In the genomic region with DNA sequence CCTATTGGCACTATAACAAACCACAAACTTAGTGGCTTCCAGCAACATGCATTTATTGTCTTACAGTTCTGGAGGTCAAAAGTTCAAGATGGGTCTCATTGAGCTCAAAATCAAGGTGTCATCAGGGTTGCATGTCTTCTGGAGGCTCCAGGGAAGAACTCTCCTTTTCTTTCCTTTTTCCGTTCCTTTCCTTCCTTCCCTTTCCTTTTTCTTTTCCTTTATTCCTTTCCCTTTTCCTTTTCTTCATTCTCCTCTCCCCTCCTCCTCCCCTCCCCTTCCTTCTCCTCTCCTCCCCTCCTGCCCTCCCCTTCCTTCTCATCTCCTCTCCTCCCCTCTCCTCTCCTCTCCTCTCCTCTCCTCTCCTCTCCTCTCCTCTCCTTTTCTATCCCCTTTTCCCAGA, we compare ENCODE assay signal across 33 cellular contexts.
"Had no signal": no experiment of that assay in that cellular context is flagged by ENCODE, and none has a peak within 500 bp of the region (broad histone marks: within the 10 kb centered on the region; RNA-seq: fewer than 3 reads in every experiment).

No MANE protein-coding gene starts in this region.

- H3K27me3 ChIP-seq: adrenal gland, ascending aorta, body of pancreas, brain microvascular endothelial cell, breast epithelium, cardiac muscle cell had no signal

- H3K4me3 ChIP-seq: adrenal gland, ascending aorta, body of pancreas, breast epithelium, cardiac muscle cell had no signal

- H3K9me3 ChIP-seq: adrenal gland, ascending aorta, body of pancreas, breast epithelium had no signal

- H3K36me3 ChIP-seq: adrenal gland, ascending aorta, brain microvascular endothelial cell, breast epithelium, cardiac muscle cell had no signal

- ATAC-seq: activated naive CD4-positive, alpha-beta T cell treated with anti-CD3 and anti-CD28 coated beads, Interleukin-2, amount 50 U/mL, for 72 hours; activated naive CD8-positive, alpha-beta T cell treated with anti-CD3 and anti-CD28 coated beads, Interleukin-2, amount 50 U/mL, for 24 hours; activated T-cell treated with anti-CD3 and anti-CD28 coated beads, Interleukin-2, amount 50 U/mL, for 4 hours; activated T-cell treated with anti-CD3 and anti-CD28 coated beads, Interleukin-2, amount 50 U/mL, for 72 hours; activated T-helper 17 cell treated with anti-CD3 and anti-CD28 coated beads, Interleukin-2, amount 50 U/mL, for 72 hours; body of pancreas had no signal

- H3K27ac ChIP-seq: adrenal gland, ascending aorta, body of pancreas, brain microvascular endothelial cell, breast epithelium, cardiac muscle cell had no signal

- H3K4me1 ChIP-seq: adrenal gland, ascending aorta, body of pancreas, breast epithelium had no signal

- FAIRE-seq: astrocyte, bronchial epithelial cell had no signal

- DNase-seq: activated effector memory CD4-positive, alpha-beta T cell treated with anti-CD3 and anti-CD28 coated beads, Interleukin-2, amount 50 U/mL, for 16 hours; activated effector memory CD4-positive, alpha-beta T cell treated with Interleukin-2 at 50 U/mL for 16 hours; activated gamma-delta T cell; activated gamma-delta T cell treated with Interleukin-2 at 50 U/mL for 16 hours; activated naive CD4-positive, alpha-beta T cell; activated naive CD4-positive, alpha-beta T cell treated with anti-CD3 and anti-CD28 coated beads for 36 hours; activated naive CD4-positive, alpha-beta T cell treated with anti-CD3 and anti-CD28 coated beads, Interleukin-2, amount 10 ng/mL, durations not matched to agents 7 days and 5 days; activated naive CD4-positive, alpha-beta T cell treated with anti-CD3 and anti-CD28 coated beads, Interleukin-2, amount 50 U/mL, for 16 hours; activated naive CD4-positive, alpha-beta T cell treated with Interleukin-2 at 50 U/mL for 16 hours; activated naive CD8-positive, alpha-beta T cell treated with anti-CD3 and anti-CD28 coated beads for 36 hours; activated naive CD8-positive, alpha-beta T cell treated with anti-CD3 and anti-CD28 coated beads, Interleukin-2, amount 10 ng/mL, durations not matched to agents 7 days and 5 days; activated naive CD8-positive, alpha-beta T cell treated with anti-CD3 and anti-CD28 coated beads, Interleukin-2, amount 50 U/mL, for 24 hours; activated T-cell treated with anti-CD3 and anti-CD28 coated beads, Interleukin-2, amount 50 U/mL, for 24 hours; activated T-cell treated with anti-CD3 and anti-CD28 coated beads, Interleukin-2, amount 50 U/mL, for 4 hours; activated T-cell treated with anti-CD3 and anti-CD28 coated beads, Interleukin-2, amount 50 U/mL, for 48 hours; activated T-cell treated with anti-CD3 and anti-CD28 coated beads, Interleukin-2, amount 50 U/mL, for 72 hours; adrenal gland; amniotic stem cell; amygdala; anterior cingulate cortex; aorta; body of pancreas; brain microvascular endothelial cell; caudate nucleus; central memory CD4-positive, alpha-beta T cell; cerebellar nuclear complex had no signal
